Comparison of ENCODE assay signal across 24 cellular contexts in genomic region chrY:19023919-19024318, GRCh38.
A peak's percentile ranks its signal among the peaks of the same experiment; 100 is the strongest.
DNase-seq lines count a peak whose midpoint lies in the region; ATAC-seq and TF ChIP-seq lines count a peak whose summit lies in the region.
"Had no signal": no experiment of that assay in that cellular context is flagged by ENCODE, and none has a peak within 500 bp of the region (broad histone marks: within the 10 kb centered on the region; RNA-seq: fewer than 3 reads in every experiment).

No MANE protein-coding gene starts in this region.

- TF ChIP-seq CTCF in right lobe of liver (IDR thresholded peaks at IDR 0.05), result no peak

- H3K9me3 ChIP-seq in iPS-20b (ENCODE audit: insufficient read depth, low read depth, low read length) (no peaks in the 10 kb centered on the region), right lobe of liver (no peaks in the 10 kb centered on the region)
- H3K9me3 ChIP-seq: Caco-2, SK-N-SH had no signal

- DNase-seq in left ventricle myocardium superior (no peak), Right ventricle myocardium superior (no peak), cerebellar cortex (ENCODE audit: low spot score) (peak; percentile 22), right lobe of liver (no peak), DMS153 treated with DMSO at 0.1 percent for 48 hours (lab: John Stamatoyannopoulos, UW; ENCODE audit: unreplicated experiment) (no peak)
- no peak for DNase-seq in NK-92 treated with Interleukin-12 subunit alpha and Interleukin-12 subunit beta, amount 100 ng/mL, for 24 hours (lab: John Stamatoyannopoulos, UW)
- DNase-seq: Caco-2; CD8-positive, alpha-beta T cell; DMS79; GOT3; NCI-H1048; NCI-H1417; NCI-H1694; NCI-H2029 treated with DMSO at 0.1 percent for 48 hours; NCI-H446 treated with DMSO at 0.1 percent for 48 hours; NCI-H69; SIG-M5; SK-N-SH had no signal

- H3K36me3 ChIP-seq in iPS-20b (ENCODE audit: insufficient read depth, low read depth, low read length) (no peaks in the 10 kb centered on the region), right lobe of liver (no peaks in the 10 kb centered on the region)

- H3K4me3 ChIP-seq in iPS-20b (ENCODE audit: low read length), result peak overlapping the region; percentile 31; the same call in 1 of the 2 replicates
- H3K4me3 ChIP-seq in right lobe of liver, result no peak overlapping the region

- no peak overlapping the region for H3K27ac ChIP-seq in iPS-20b (ENCODE audit: low read length)
- H3K27ac ChIP-seq in right lobe of liver, result no peak overlapping the region
- H3K27ac ChIP-seq: 22Rv1, C4-2B, HL-60 had no signal

- intact Hi-C loops in left ventricle myocardium superior (cut with micrococcal nuclease), result no loop called here
- intact Hi-C loops in Right ventricle myocardium superior (cut with DNase I), result no loop called here
- intact Hi-C loops in right lobe of liver (cut with DNase I), result no loop called here

- TF ChIP-seq POLR2A in right lobe of liver (IDR thresholded peaks at IDR 0.05), result no peak

- ATAC-seq in left ventricle myocardium superior (peak; percentile 28), Right ventricle myocardium superior (ENCODE audit: poor library complexity) (no peak), right lobe of liver (no peak)
- ATAC-seq: CD8-positive, alpha-beta T cell; HCT116; Panc1 had no signal

- H3K4me1 ChIP-seq in iPS-20b (ENCODE audit: insufficient read depth, low read length) (no peaks in the 10 kb centered on the region; the same call in 1 of the 2 replicates), right lobe of liver (no peaks in the 10 kb centered on the region)
- H3K4me1 ChIP-seq: Caco-2 had no signal

- no peak overlapping the region for H3K9ac ChIP-seq in iPS-20b (ENCODE audit: low read depth, low read length)
- H3K9ac ChIP-seq: SK-N-SH had no signal

- no CpG with 5 or more reads among the region's 2 CpGs for WGBS in right lobe of liver (ENCODE audit: insufficient coverage, low coverage, low lambda C conversion rate, missing lambda C conversion rate)

- H3K27me3 ChIP-seq in iPS-20b (ENCODE audit: insufficient read depth, low read length), result no peaks in the 10 kb centered on the region
- no peaks in the 10 kb centered on the region for H3K27me3 ChIP-seq in right lobe of liver
